Comparison of ENCODE assay signal across 21 cellular contexts in genomic region chr6:38035478-38035877, GRCh38.
"Had no signal": no experiment of that assay in that cellular context is flagged by ENCODE, and none has a peak within 500 bp of the region (broad histone marks: within the 10 kb centered on the region; RNA-seq: fewer than 3 reads in every experiment).

No MANE protein-coding gene starts in this region.

- H3K9me3 Mint-ChIP-seq: activated B cell treated with CpG ODN at 0.5 μM for 24 hours; activated T-cell treated with anti-CD3 and anti-CD28 coated beads, Interleukin-2, amount 50 U/mL, for 24 hours; activated T-helper 2 cell treated with anti-CD3 and anti-CD28 coated beads, Interferon-gamma antibody, Interleukin-2, Interleukin-4, amounts not matched to agents 10 μg/mL and 5 μg/mL and 100 μg/mL, durations not matched to agents 14 hours and 24 hours and 36 hours; memory B cell; stimulated activated naive CD8-positive, alpha-beta T cell treated with anti-CD3 and anti-CD28 coated beads, Interleukin-15, Interleukin-2, amounts not matched to agents 100 ng/mL and 50 ng/mL, for 24 hours had no signal

- H3K4me3 Mint-ChIP-seq: activated B cell treated with CpG ODN at 0.5 μM for 24 hours; activated CD4-positive, alpha-beta T cell treated with anti-CD3 and anti-CD28 coated beads for 36 hours; activated naive CD8-positive, alpha-beta T cell; activated T-cell treated with anti-CD3 and anti-CD28 coated beads, Interleukin-2, amount 50 U/mL, for 24 hours; memory B cell; stimulated activated naive CD8-positive, alpha-beta T cell treated with anti-CD3 and anti-CD28 coated beads, Interleukin-15, Interleukin-2, amounts not matched to agents 100 ng/mL and 50 ng/mL, for 24 hours had no signal

- H3K36me3 ChIP-seq: tibial artery had no signal

- ATAC-seq: activated CD4-positive, alpha-beta T cell treated with anti-CD3 and anti-CD28 coated beads for 36 hours; T-helper 17 cell had no signal

- H3K9me3 ChIP-seq: tibial artery had no signal

- H3K27ac Mint-ChIP-seq: activated B cell treated with CpG ODN at 0.5 μM for 24 hours; activated CD4-positive, alpha-beta T cell treated with anti-CD3 and anti-CD28 coated beads for 36 hours; activated naive CD8-positive, alpha-beta T cell; activated T-cell treated with anti-CD3 and anti-CD28 coated beads, Interleukin-2, amount 50 U/mL, for 24 hours; activated T-helper 2 cell treated with anti-CD3 and anti-CD28 coated beads, Interferon-gamma antibody, Interleukin-2, Interleukin-4, amounts not matched to agents 10 μg/mL and 5 μg/mL and 100 μg/mL, durations not matched to agents 14 hours and 24 hours and 36 hours; stimulated activated naive CD8-positive, alpha-beta T cell treated with anti-CD3 and anti-CD28 coated beads, Interleukin-15, Interleukin-2, amounts not matched to agents 100 ng/mL and 50 ng/mL, for 24 hours; T-helper 17 cell had no signal

- H3K4me3 ChIP-seq: tibial artery had no signal

- H3K27me3 Mint-ChIP-seq: activated B cell treated with CpG ODN at 0.5 μM for 24 hours; activated CD4-positive, alpha-beta T cell treated with anti-CD3 and anti-CD28 coated beads for 36 hours; activated naive CD8-positive, alpha-beta T cell; activated T-cell treated with anti-CD3 and anti-CD28 coated beads, Interleukin-2, amount 50 U/mL, for 24 hours; memory B cell; progenitor cell of endocrine pancreas; stimulated activated naive CD8-positive, alpha-beta T cell treated with anti-CD3 and anti-CD28 coated beads, Interleukin-15, Interleukin-2, amounts not matched to agents 100 ng/mL and 50 ng/mL, for 24 hours; T-helper 17 cell had no signal

- DNase-seq: activated B cell treated with CpG ODN at 0.5 μM for 24 hours; activated CD4-positive, alpha-beta T cell treated with anti-CD3 and anti-CD28 coated beads for 36 hours; activated CD4-positive, alpha-beta T cell treated with anti-CD3 and anti-CD28 coated beads, Interleukin-2, amount 50 U/mL, for 4 hours; activated CD8-positive, alpha-beta memory T cell treated with anti-CD3 and anti-CD28 coated beads for 24 hours; activated CD8-positive, alpha-beta memory T cell treated with anti-CD3 and anti-CD28 coated beads, Interleukin-2, amount 50 U/mL, for 4 hours; activated naive CD4-positive, alpha-beta T cell; activated T-cell treated with anti-CD3 and anti-CD28 coated beads, Interleukin-2, amount 50 U/mL, for 24 hours; amniotic stem cell; cerebellar nuclear complex; erythroblast; glutamatergic neuron; hippocampal formation; stimulated activated CD4-positive, alpha-beta T cell treated with anti-CD3 and anti-CD28 coated beads, Interleukin-4, amount 100 ng/mL, for 4 hours; SW 1271; T-helper 17 cell; tibial artery had no signal

- H3K27me3 ChIP-seq: tibial artery had no signal
